Comparison of ENCODE assay signal across 1 cellular context in the genomic region with DNA sequence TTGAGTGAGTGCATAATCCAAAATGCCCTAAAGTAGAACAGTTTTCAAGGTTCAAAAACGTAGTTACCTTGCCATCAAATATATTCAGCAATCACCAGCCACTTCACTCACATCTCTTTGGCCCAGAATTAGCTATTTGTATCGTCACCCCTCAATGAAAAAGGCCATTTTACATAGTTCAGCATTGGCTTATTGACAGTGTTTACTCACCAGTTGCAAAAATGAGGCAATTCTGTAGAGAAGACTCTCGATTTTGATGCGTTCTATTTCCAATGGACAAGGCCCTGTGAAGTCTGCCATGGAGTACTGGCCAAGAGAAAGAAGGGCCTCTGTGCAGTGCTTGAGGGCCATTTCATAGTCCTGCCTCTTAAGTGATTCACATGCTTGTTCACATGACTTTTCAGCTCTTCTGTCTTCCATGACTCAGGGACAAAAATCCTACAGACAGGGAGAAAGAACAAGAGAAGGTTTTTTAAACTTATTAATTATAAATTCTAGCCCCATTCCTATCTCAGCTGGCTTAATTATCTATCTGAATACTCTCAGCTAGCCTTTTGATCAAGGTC.
TF ChIP-seq lines count a peak whose summit lies in the region.

No MANE protein-coding gene starts in this region.

TF ChIP-seq in HepG2, 621 proteins besides CTCF, POLR2A, EP300 and RAD21 (continued from another document):
- no peak for TF ChIP-seq GABPA (IDR thresholded peaks at IDR 0.05; ENCODE audit: low read depth, low read length)
- no peak for TF ChIP-seq GABPA (CRISPR knock-in tag; IDR thresholded peaks at IDR 0.05; ENCODE audit: low read depth)
- TF ChIP-seq TFDP2 (CRISPR knock-in tag; IDR thresholded peaks at IDR 0.05): no peak
- no peak for TF ChIP-seq TBP (CRISPR knock-in tag; IDR thresholded peaks at IDR 0.05)
- no peak for TF ChIP-seq ZNF513 (CRISPR knock-in tag; conservative IDR thresholded peaks at IDR 0.05)
- TF ChIP-seq, protein P1, sequence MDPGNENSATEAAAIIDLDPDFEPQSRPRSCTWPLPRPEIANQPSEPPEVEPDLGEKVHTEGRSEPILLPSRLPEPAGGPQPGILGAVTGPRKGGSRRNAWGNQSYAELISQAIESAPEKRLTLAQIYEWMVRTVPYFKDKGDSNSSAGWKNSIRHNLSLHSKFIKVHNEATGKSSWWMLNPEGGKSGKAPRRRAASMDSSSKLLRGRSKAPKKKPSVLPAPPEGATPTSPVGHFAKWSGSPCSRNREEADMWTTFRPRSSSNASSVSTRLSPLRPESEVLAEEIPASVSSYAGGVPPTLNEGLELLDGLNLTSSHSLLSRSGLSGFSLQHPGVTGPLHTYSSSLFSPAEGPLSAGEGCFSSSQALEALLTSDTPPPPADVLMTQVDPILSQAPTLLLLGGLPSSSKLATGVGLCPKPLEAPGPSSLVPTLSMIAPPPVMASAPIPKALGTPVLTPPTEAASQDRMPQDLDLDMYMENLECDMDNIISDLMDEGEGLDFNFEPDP (CRISPR knock-in tag; conservative IDR thresholded peaks at IDR 0.05): no peak
- TF ChIP-seq DMAP1 (CRISPR knock-in tag; IDR thresholded peaks at IDR 0.05): no peak
- TF ChIP-seq FOXJ3 (CRISPR knock-in tag; IDR thresholded peaks at IDR 0.05; ENCODE audit: borderline replicate concordance): no peak
- TF ChIP-seq SUZ12 (IDR thresholded peaks at IDR 0.05; ENCODE audit: low read depth, low read length): no peak
- TF ChIP-seq NFIB (CRISPR knock-in tag; IDR thresholded peaks at IDR 0.05; ENCODE audit: borderline replicate concordance): no peak
- TF ChIP-seq NCOA5 (CRISPR knock-in tag; IDR thresholded peaks at IDR 0.05): 0 out of 2 replicates have a peak, but pooled peaks have one; percentile 30
- no peak for TF ChIP-seq ZNF24 (IDR thresholded peaks at IDR 0.05)
- TF ChIP-seq ZBTB49 (CRISPR knock-in tag; IDR thresholded peaks at IDR 0.05; ENCODE audit: borderline replicate concordance): no peak
- TF ChIP-seq RBM22 (optimal IDR thresholded peaks at IDR 0.05; ENCODE audit: low read length): peak; percentile 67
- no peak for TF ChIP-seq FOXA3 (CRISPR knock-in tag; IDR thresholded peaks at IDR 0.05)
- TF ChIP-seq ZBTB7A (CRISPR knock-in tag; IDR thresholded peaks at IDR 0.05): no peak
- no peak for TF ChIP-seq ZNF841 (CRISPR knock-in tag; IDR thresholded peaks at IDR 0.05; ENCODE audit: borderline replicate concordance)
